Comparison of ENCODE assay signal across 22 cellular contexts in genomic region chr2:26112201-26112600, GRCh38.
"Had no signal": no experiment of that assay in that cellular context is flagged by ENCODE, and none has a peak within 500 bp of the region (broad histone marks: within the 10 kb centered on the region; RNA-seq: fewer than 3 reads in every experiment).

No MANE protein-coding gene starts in this region.

- H3K4me3 ChIP-seq: breast epithelium, SJSA1 had no signal

- H3K27ac Mint-ChIP-seq: activated CD8-positive, alpha-beta T cell treated with anti-CD3 and anti-CD28 coated beads for 36 hours; activated naive CD8-positive, alpha-beta T cell treated with anti-CD3 and anti-CD28 coated beads, Interleukin-2, amount 10 ng/mL, durations not matched to agents 7 days and 5 days; T-helper 1 cell treated with Interleukin-12 subunit alpha and Interleukin-12 subunit beta and Interleukin-4 antibody, amounts not matched to agents 30 μg/mL and 1 μg/mL, for 36 hours had no signal

- H3K27me3 Mint-ChIP-seq: activated CD8-positive, alpha-beta T cell treated with anti-CD3 and anti-CD28 coated beads for 36 hours; activated naive CD8-positive, alpha-beta T cell treated with anti-CD3 and anti-CD28 coated beads, Interleukin-2, amount 10 ng/mL, durations not matched to agents 7 days and 5 days had no signal

- H3K27me3 ChIP-seq: breast epithelium, SJSA1 had no signal

- H3K36me3 ChIP-seq: breast epithelium had no signal

- DNase-seq: activated CD4-positive, CD25-positive, alpha-beta regulatory T cell treated with anti-CD3 and anti-CD28 coated beads, Interleukin-2, amount 50 U/mL, for 72 hours; activated CD8-positive, alpha-beta memory T cell treated with anti-CD3 and anti-CD28 coated beads, Interleukin-2, amount 50 U/mL, for 4 hours; activated CD8-positive, alpha-beta T cell treated with anti-CD3 and anti-CD28 coated beads for 36 hours; activated effector memory CD4-positive, alpha-beta T cell treated with Interleukin-2 at 50 U/mL for 16 hours; activated naive CD4-positive, alpha-beta T cell treated with Interleukin-2 at 50 U/mL for 16 hours; activated naive CD8-positive, alpha-beta T cell treated with anti-CD3 and anti-CD28 coated beads, Interleukin-2, amount 10 ng/mL, durations not matched to agents 7 days and 5 days; aorta; caudate nucleus; Kasumi-1; KBM-7; NCI-H1105 treated with DMSO at 0.1 percent for 48 hours; NCI-H1436 treated with DMSO at 0.1 percent for 48 hours; NCI-H187; NCI-H2081; NCI-H510A treated with DMSO at 0.1 percent for 48 hours; PC-3; SHP77; SW 1271 had no signal

- H3K4me1 ChIP-seq: breast epithelium, SJSA1 had no signal

- H3K4me3 Mint-ChIP-seq: activated CD8-positive, alpha-beta T cell treated with anti-CD3 and anti-CD28 coated beads for 36 hours; activated naive CD8-positive, alpha-beta T cell treated with anti-CD3 and anti-CD28 coated beads, Interleukin-2, amount 10 ng/mL, durations not matched to agents 7 days and 5 days; T-helper 1 cell treated with Interleukin-12 subunit alpha and Interleukin-12 subunit beta and Interleukin-4 antibody, amounts not matched to agents 30 μg/mL and 1 μg/mL, for 36 hours had no signal

- H3K9me3 Mint-ChIP-seq: activated CD8-positive, alpha-beta T cell treated with anti-CD3 and anti-CD28 coated beads for 36 hours; T-helper 1 cell treated with Interleukin-12 subunit alpha and Interleukin-12 subunit beta and Interleukin-4 antibody, amounts not matched to agents 30 μg/mL and 1 μg/mL, for 36 hours had no signal

- H3K27ac ChIP-seq: breast epithelium, SJSA1 had no signal

- H3K9me3 ChIP-seq: breast epithelium, SJSA1 had no signal

- ATAC-seq: activated CD8-positive, alpha-beta T cell treated with anti-CD3 and anti-CD28 coated beads for 36 hours; PC-3; SK-N-SH treated with all-trans-retinoic acid at 6 μM for 48 hours had no signal
